In genomic region chr11:112227471-112227870, GRCh38 we compare ENCODE assay signal across 8 cellular contexts. TPM values are rescaled to one million over a fixed set of nuclear protein-coding genes. Genes with fewer than 3 reads are reported as not detected.
DNase-seq lines count a peak whose midpoint lies in the region; ATAC-seq and TF ChIP-seq lines count a peak whose summit lies in the region.

No MANE protein-coding gene starts in this region.

- H3K4me1 Mint-ChIP-seq in activated CD8-positive, alpha-beta memory T cell treated with anti-CD3 and anti-CD28 coated beads, Interleukin-2, amount 10 ng/mL, durations not matched to agents 7 days and 5 days, result peaks cover 29% of the 10 kb centered on the region

- no peak for ATAC-seq in activated CD8-positive, alpha-beta memory T cell treated with anti-CD3 and anti-CD28 coated beads, Interleukin-2, amount 10 ng/mL, durations not matched to agents 7 days and 5 days
- no peak for ATAC-seq in HG02970 (IDR thresholded peaks at IDR 0.05; ENCODE audit: low FRiP score, unreplicated experiment)
- ATAC-seq in HG02938 (IDR thresholded peaks at IDR 0.05; ENCODE audit: unreplicated experiment), result no peak

- peak overlapping the region in 2 of 3 donors; percentile 90 to 99 for H3K27ac ChIP-seq in thyroid gland

- H3K27me3 Mint-ChIP-seq in activated CD8-positive, alpha-beta memory T cell treated with anti-CD3 and anti-CD28 coated beads, Interleukin-2, amount 10 ng/mL, durations not matched to agents 7 days and 5 days, result peaks cover 2% of the 10 kb centered on the region

- H3K9me3 ChIP-seq in adipocyte (ENCODE audit: control insufficient read depth, low read length) (no peaks in the 10 kb centered on the region), thyroid gland (no peaks in the 10 kb centered on the region)

- H3K4me1 ChIP-seq in adipocyte (ENCODE audit: control insufficient read depth, insufficient read depth, low read length), result peaks cover 28% of the 10 kb centered on the region
- peaks cover 8 to 11% of the 10 kb centered on the region in 2 donors for H3K4me1 ChIP-seq in thyroid gland

- H3K27ac Mint-ChIP-seq in activated CD8-positive, alpha-beta memory T cell treated with anti-CD3 and anti-CD28 coated beads, Interleukin-2, amount 10 ng/mL, durations not matched to agents 7 days and 5 days, result peak overlapping the region; percentile 96

- peaks cover 34% of the 10 kb centered on the region for H3K36me3 ChIP-seq in adipocyte (ENCODE audit: control insufficient read depth, insufficient read depth, low read length, severe bottlenecking)
- no peaks in the 10 kb centered on the region for H3K36me3 ChIP-seq in kidney epithelial cell (ENCODE audit: control insufficient read depth, insufficient read depth, low read length)
- H3K36me3 ChIP-seq in thyroid gland, result peaks cover 0 to 13% of the 10 kb centered on the region in 2 donors

- peak overlapping the region; percentile 90 for H3K9ac ChIP-seq in adipocyte (ENCODE audit: low read length)

- peak overlapping the region; percentile 82 for H3K4me3 Mint-ChIP-seq in activated CD8-positive, alpha-beta memory T cell treated with anti-CD3 and anti-CD28 coated beads, Interleukin-2, amount 10 ng/mL, durations not matched to agents 7 days and 5 days

- peaks cover 23% of the 10 kb centered on the region for H3K36me3 Mint-ChIP-seq in activated CD8-positive, alpha-beta memory T cell treated with anti-CD3 and anti-CD28 coated beads, Interleukin-2, amount 10 ng/mL, durations not matched to agents 7 days and 5 days

- intact Hi-C loops in thyroid gland (cut with DNase I), result no loop called here

- no peaks in the 10 kb centered on the region for H3K9me3 Mint-ChIP-seq in activated CD8-positive, alpha-beta memory T cell treated with anti-CD3 and anti-CD28 coated beads, Interleukin-2, amount 10 ng/mL, durations not matched to agents 7 days and 5 days (ENCODE audit: low read depth)

- TF ChIP-seq CTCF in kidney epithelial cell (IDR thresholded peaks at IDR 0.05; ENCODE audit: insufficient read depth, low read length, poor library complexity, severe bottlenecking), result no peak
- no peak for TF ChIP-seq CTCF in thyroid gland (IDR thresholded peaks at IDR 0.05)

- H3K27me3 ChIP-seq in adipocyte (replicated peaks; ENCODE audit: control insufficient read depth, insufficient read depth, low read length) (no peaks in the 10 kb centered on the region), kidney epithelial cell (ENCODE audit: control insufficient read depth, insufficient read depth, low read length) (no peaks in the 10 kb centered on the region), thyroid gland (no peaks in the 10 kb centered on the region)

- DNase-seq in activated CD8-positive, alpha-beta memory T cell treated with anti-CD3 and anti-CD28 coated beads, Interleukin-2, amount 10 ng/mL, durations not matched to agents 7 days and 5 days, result no peak
- no peak for DNase-seq in activated CD8-positive, alpha-beta memory T cell treated with anti-CD3 and anti-CD28 coated beads, Interleukin-2, amount 50 U/mL, for 48 hours
- no peak for DNase-seq in adipocyte (ENCODE audit: low read depth)
- DNase-seq in kidney epithelial cell (ENCODE audit: low read depth), result no peak
- no peak for DNase-seq in thyroid gland
- no peak for DNase-seq in GM03348 (ENCODE audit: low spot score)

- 79 to 85% methylated on average over 4 of the region's 4 CpGs for WGBS in thyroid gland, 2 donors

- TF ChIP-seq POLR2A in thyroid gland (IDR thresholded peaks at IDR 0.05), result no peak

- CTCF ChIA-PET in activated CD8-positive, alpha-beta memory T cell treated with anti-CD3 and anti-CD28 coated beads, Interleukin-2, amount 10 ng/mL, durations not matched to agents 7 days and 5 days (lab: Charles Lee), result interaction anchor here (15.8 kb wide), 1 partner anchor 54 kb away, joined by 373 read pairs; no protein-coding TSS in a partner anchor

- H3K4me3 ChIP-seq in adipocyte (ENCODE audit: low read length) (peak overlapping the region; percentile 84), kidney epithelial cell (ENCODE audit: low read depth, low read length) (peak overlapping the region; percentile 78), thyroid gland (replicated peaks in 1 of 3) (peak overlapping the region in 1 of 3 donors; percentile 50)

RNA-seq across cellular contexts. Expression of gene PTS, which starts 1.2 kb away (rescaled TPM):
- 10 to 100 TPM; 18.0 to 18.9 TPM for total RNA-seq in activated CD8-positive, alpha-beta memory T cell treated with anti-CD3 and anti-CD28 coated beads, Interleukin-2, amount 10 ng/mL, durations not matched to agents 7 days and 5 days
- total RNA-seq in kidney epithelial cell (24.1 and 34.2 TPM in 2 replicates), thyroid gland (10 to 100 TPM; 27.2 to 48.0 (median 39.3) TPM)

RNA-seq across cellular contexts. Expression of gene PLET1, which starts 33.2 kb away (rescaled TPM):
- total RNA-seq in activated CD8-positive, alpha-beta memory T cell treated with anti-CD3 and anti-CD28 coated beads, Interleukin-2, amount 10 ng/mL, durations not matched to agents 7 days and 5 days, result not detected
- total RNA-seq in kidney epithelial cell, result not detected in 2 replicates
- not detected for total RNA-seq in thyroid gland

RNA-seq across cellular contexts. Expression of gene BCO2, which starts 52.2 kb away (rescaled TPM):
- total RNA-seq in activated CD8-positive, alpha-beta memory T cell treated with anti-CD3 and anti-CD28 coated beads, Interleukin-2, amount 10 ng/mL, durations not matched to agents 7 days and 5 days, result 1 to 10 TPM; 1.3 to 2.3 TPM
- total RNA-seq in kidney epithelial cell, result 0.48 TPM in 1 of 2 replicates, not detected in the other
- 10 to 100 TPM in 2 of 4 donors, 1 to 10 TPM in 2; 6.6 to 15.9 (median 11.1) TPM for total RNA-seq in thyroid gland
